ENCODE assay signal across 1 cellular context in the genomic region with DNA sequence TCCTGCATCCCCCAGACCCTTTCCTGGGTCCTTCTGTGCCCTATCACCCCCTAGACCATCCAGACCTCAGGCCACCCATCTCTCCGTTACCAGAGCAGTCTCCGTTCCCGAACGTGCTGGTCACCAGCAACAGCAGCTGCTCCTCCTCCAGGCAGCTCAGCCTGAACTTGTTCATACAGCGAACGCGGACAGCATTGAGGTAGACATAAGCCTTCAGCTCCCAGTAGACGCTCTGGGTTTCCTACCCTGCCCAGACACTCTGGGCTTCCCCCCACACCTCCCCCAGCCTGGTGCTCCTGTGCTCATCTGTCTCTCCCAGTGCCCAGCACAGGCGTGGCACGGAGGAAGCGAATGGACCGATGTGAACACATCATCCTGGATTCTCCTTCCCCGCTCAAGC.
TF ChIP-seq lines count a peak whose summit lies in the region.

No MANE protein-coding gene starts in this region.

TF ChIP-seq in GM23338, 12 proteins besides CTCF, POLR2A, EP300 and RAD21 (continued from another document):
- TF ChIP-seq, protein P1, sequence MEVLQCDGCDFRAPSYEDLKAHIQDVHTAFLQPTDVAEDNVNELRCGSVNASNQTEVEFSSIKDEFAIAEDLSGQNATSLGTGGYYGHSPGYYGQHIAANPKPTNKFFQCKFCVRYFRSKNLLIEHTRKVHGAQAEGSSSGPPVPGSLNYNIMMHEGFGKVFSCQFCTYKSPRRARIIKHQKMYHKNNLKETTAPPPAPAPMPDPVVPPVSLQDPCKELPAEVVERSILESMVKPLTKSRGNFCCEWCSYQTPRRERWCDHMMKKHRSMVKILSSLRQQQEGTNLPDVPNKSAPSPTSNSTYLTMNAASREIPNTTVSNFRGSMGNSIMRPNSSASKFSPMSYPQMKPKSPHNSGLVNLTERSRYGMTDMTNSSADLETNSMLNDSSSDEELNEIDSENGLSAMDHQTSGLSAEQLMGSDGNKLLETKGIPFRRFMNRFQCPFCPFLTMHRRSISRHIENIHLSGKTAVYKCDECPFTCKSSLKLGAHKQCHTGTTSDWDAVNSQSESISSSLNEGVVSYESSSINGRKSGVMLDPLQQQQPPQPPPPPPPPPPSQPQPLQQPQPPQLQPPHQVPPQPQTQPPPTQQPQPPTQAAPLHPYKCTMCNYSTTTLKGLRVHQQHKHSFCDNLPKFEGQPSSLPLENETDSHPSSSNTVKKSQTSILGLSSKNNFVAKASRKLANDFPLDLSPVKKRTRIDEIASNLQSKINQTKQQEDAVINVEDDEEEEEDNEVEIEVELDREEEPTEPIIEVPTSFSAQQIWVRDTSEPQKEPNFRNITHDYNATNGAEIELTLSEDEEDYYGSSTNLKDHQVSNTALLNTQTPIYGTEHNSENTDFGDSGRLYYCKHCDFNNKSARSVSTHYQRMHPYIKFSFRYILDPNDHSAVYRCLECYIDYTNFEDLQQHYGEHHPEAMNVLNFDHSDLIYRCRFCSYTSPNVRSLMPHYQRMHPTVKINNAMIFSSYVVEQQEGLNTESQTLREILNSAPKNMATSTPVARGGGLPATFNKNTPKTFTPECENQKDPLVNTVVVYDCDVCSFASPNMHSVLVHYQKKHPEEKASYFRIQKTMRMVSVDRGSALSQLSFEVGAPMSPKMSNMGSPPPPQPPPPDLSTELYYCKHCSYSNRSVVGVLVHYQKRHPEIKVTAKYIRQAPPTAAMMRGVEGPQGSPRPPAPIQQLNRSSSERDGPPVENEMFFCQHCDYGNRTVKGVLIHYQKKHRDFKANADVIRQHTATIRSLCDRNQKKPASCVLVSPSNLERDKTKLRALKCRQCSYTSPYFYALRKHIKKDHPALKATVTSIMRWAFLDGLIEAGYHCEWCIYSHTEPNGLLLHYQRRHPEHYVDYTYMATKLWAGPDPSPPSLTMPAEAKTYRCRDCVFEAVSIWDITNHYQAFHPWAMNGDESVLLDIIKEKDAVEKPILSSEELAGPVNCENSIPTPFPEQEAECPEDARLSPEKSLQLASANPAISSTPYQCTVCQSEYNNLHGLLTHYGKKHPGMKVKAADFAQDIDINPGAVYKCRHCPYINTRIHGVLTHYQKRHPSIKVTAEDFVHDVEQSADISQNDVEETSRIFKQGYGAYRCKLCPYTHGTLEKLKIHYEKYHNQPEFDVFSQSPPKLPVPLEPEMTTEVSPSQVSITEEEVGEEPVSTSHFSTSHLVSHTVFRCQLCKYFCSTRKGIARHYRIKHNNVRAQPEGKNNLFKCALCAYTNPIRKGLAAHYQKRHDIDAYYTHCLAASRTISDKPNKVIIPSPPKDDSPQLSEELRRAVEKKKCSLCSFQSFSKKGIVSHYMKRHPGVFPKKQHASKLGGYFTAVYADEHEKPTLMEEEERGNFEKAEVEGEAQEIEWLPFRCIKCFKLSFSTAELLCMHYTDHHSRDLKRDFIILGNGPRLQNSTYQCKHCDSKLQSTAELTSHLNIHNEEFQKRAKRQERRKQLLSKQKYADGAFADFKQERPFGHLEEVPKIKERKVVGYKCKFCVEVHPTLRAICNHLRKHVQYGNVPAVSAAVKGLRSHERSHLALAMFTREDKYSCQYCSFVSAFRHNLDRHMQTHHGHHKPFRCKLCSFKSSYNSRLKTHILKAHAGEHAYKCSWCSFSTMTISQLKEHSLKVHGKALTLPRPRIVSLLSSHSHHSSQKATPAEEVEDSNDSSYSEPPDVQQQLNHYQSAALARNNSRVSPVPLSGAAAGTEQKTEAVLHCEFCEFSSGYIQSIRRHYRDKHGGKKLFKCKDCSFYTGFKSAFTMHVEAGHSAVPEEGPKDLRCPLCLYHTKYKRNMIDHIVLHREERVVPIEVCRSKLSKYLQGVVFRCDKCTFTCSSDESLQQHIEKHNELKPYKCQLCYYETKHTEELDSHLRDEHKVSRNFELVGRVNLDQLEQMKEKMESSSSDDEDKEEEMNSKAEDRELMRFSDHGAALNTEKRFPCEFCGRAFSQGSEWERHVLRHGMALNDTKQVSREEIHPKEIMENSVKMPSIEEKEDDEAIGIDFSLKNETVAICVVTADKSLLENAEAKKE (CRISPR knock-in tag; IDR thresholded peaks at IDR 0.05): no peak
- TF ChIP-seq NANOG (IDR thresholded peaks at IDR 0.05; ENCODE audit: borderline replicate concordance): no peak
- TF ChIP-seq ZNF331 (CRISPR knock-in tag; IDR thresholded peaks at IDR 0.05; ENCODE audit: low read depth): no peak
- TF ChIP-seq, protein P2, sequence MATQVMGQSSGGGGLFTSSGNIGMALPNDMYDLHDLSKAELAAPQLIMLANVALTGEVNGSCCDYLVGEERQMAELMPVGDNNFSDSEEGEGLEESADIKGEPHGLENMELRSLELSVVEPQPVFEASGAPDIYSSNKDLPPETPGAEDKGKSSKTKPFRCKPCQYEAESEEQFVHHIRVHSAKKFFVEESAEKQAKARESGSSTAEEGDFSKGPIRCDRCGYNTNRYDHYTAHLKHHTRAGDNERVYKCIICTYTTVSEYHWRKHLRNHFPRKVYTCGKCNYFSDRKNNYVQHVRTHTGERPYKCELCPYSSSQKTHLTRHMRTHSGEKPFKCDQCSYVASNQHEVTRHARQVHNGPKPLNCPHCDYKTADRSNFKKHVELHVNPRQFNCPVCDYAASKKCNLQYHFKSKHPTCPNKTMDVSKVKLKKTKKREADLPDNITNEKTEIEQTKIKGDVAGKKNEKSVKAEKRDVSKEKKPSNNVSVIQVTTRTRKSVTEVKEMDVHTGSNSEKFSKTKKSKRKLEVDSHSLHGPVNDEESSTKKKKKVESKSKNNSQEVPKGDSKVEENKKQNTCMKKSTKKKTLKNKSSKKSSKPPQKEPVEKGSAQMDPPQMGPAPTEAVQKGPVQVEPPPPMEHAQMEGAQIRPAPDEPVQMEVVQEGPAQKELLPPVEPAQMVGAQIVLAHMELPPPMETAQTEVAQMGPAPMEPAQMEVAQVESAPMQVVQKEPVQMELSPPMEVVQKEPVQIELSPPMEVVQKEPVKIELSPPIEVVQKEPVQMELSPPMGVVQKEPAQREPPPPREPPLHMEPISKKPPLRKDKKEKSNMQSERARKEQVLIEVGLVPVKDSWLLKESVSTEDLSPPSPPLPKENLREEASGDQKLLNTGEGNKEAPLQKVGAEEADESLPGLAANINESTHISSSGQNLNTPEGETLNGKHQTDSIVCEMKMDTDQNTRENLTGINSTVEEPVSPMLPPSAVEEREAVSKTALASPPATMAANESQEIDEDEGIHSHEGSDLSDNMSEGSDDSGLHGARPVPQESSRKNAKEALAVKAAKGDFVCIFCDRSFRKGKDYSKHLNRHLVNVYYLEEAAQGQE (IDR thresholded peaks at IDR 0.05; ENCODE audit: unreplicated experiment): no peak
- no peak for TF ChIP-seq EZH2phosphoT487 (IDR thresholded peaks at IDR 0.05; ENCODE audit: unreplicated experiment)
